In the genomic region with DNA sequence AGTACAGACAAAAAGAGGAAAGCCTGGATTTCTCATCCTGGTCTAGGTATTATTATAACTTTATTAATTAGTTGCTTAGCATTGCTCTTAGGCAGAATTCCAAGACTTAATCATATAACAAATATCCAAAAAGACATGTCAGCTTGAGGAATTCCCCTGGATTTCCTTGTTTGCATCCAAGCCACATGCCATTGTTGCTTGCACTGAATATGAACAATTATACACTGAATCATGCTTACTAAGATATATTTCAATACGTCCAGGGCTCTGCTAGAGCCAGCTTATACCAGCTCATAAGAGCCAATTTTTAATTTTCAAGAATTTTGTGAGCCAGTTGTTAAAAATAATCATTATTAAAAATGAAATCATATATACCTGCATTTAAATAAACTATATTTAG, we compare ENCODE assay signal across 29 cellular contexts. TPM values are rescaled to one million over a fixed set of nuclear protein-coding genes. Genes with fewer than 3 reads are reported as not detected.
DNase-seq lines count a peak whose midpoint lies in the region; ATAC-seq, FAIRE-seq and TF ChIP-seq lines count a peak whose summit lies in the region.
"Had no signal": no experiment of that assay in that cellular context is flagged by ENCODE, and none has a peak within 500 bp of the region (broad histone marks: within the 10 kb centered on the region; RNA-seq: fewer than 3 reads in every experiment).

No MANE protein-coding gene starts in this region.

- POLR2A ChIA-PET in HepG2 (lab: Yijun Ruan, JAX): no interaction called here

- no peak overlapping the region for H3K4me2 ChIP-seq in HepG2 (ENCODE audit: low read depth, low read length)
- H3K4me2 ChIP-seq: hepatocyte had no signal

- DNase-seq in HepG2 (ENCODE audit: low spot score): no peak
- DNase-seq in bronchial epithelial cell (ENCODE audit: low read depth): peak; percentile 94
- DNase-seq in iris pigment epithelial cell (ENCODE audit: low read depth): peak; percentile 21
- DNase-seq in NCI-H2029 (lab: John Stamatoyannopoulos, UW): no peak
- DNase-seq in NCI-H2227 (lab: John Stamatoyannopoulos, UW; ENCODE audit: unreplicated experiment): no peak
- DNase-seq in NCI-H345 treated with DMSO at 0.1 percent for 48 hours (lab: John Stamatoyannopoulos, UW; ENCODE audit: unreplicated experiment): no peak
- DNase-seq: activated CD4-positive, alpha-beta T cell treated with anti-CD3 and anti-CD28 coated beads for 4 hours; activated CD8-positive, alpha-beta memory T cell treated with anti-CD3 and anti-CD28 coated beads, Interleukin-2, amount 10 ng/mL, durations not matched to agents 7 days and 5 days; DMS 273 treated with DMSO at 0.1 percent for 48 hours; effector CD4-positive, alpha-beta T cell; islet precursor cell; KBM-7; mesenchymal stem cell; naive thymus-derived CD8-positive, alpha-beta T cell; NCI-H1048; NCI-H2081; NCI-H524; posterior cingulate gyrus; SHP77 treated with DMSO at 0.1 percent for 48 hours; spleen; stimulated activated CD4-positive, alpha-beta T cell treated with anti-CD3 and anti-CD28 coated beads, Interleukin-4, amount 100 ng/mL, for 4 hours; T-cell had no signal

- TF ChIP-seq CTCF in liver (IDR thresholded peaks at IDR 0.05; ENCODE audit: low read depth, low read length, missing input control) (no peak), HepG2 (CRISPR knock-in tag; IDR thresholded peaks at IDR 0.05) (no peak), bronchial epithelial cell (IDR thresholded peaks at IDR 0.05; ENCODE audit: insufficient read depth, low read length, severe bottlenecking) (no peak)

- H3K9ac ChIP-seq in liver (ENCODE audit: low read depth in 1 of 2, low read length in 2 of 2): no peak overlapping the region
- no peak overlapping the region for H3K9ac ChIP-seq in HepG2 (ENCODE audit: insufficient read depth, low read depth, low read length)

- H3K36me3 ChIP-seq in liver (ENCODE audit: control insufficient read depth in 4 of 4, insufficient read depth in 3 of 4, low read depth in 1 of 4, low read length in 3 of 4): no peaks in the 10 kb centered on the region
- H3K36me3 ChIP-seq in HepG2 (replicated peaks in 1 of 2; ENCODE audit: control insufficient read depth in 1 of 2, insufficient read depth in 2 of 2, low read length in 2 of 2): no peaks in the 10 kb centered on the region
- H3K36me3 ChIP-seq in bronchial epithelial cell (ENCODE audit: control insufficient read depth, insufficient read depth, low read length): no peaks in the 10 kb centered on the region
- H3K36me3 ChIP-seq: cardiac muscle cell had no signal

- CTCF ChIA-PET in HepG2 (lab: Yijun Ruan, JAX; ENCODE audit: low intra/inter-chr PET ratio, low total read pairs): no interaction called here

- BruUV-seq in HepG2 (replicated peaks; lab: Mats Ljungman, UMichigan): no TSS peak

- 66% methylated on average over 1 of the region's 1 CpG for WGBS in liver
- 32% methylated on average over 1 of the region's 1 CpG for WGBS in HepG2 (ENCODE audit: low lambda C conversion rate)

- H3K4me1 ChIP-seq in liver (ENCODE audit: control insufficient read depth in 4 of 4, insufficient read depth in 4 of 4, low read length in 3 of 4) (peaks cover 4 to 24% (median 15%) of the 10 kb centered on the region in 4 donors), HepG2 (ENCODE audit: insufficient read depth, low read length) (peaks cover 16% of the 10 kb centered on the region)

- in situ Hi-C loops in HepG2 (cut with HindIII; ENCODE audit: extremely low pct_ligation_motif_present, low pct_unique_long_range_greater_than_20kb): no loop called here

- H3K9me3 ChIP-seq in liver (ENCODE audit: control insufficient read depth in 4 of 4, low read length in 3 of 4) (no peaks in the 10 kb centered on the region), HepG2 (ENCODE audit: low read length) (no peaks in the 10 kb centered on the region)

- H3K27me3 ChIP-seq in liver (ENCODE audit: control insufficient read depth in 4 of 4, insufficient read depth in 4 of 4, low read length in 3 of 4) (no peaks in the 10 kb centered on the region), HepG2 (ENCODE audit: control insufficient read depth in 1 of 2, insufficient read depth in 2 of 2, low read length in 2 of 2) (peaks cover 0 to 6% of the 10 kb centered on the region in 2 experiments; a peak in 1 of 5 replicates), bronchial epithelial cell (ENCODE audit: control insufficient read depth, insufficient read depth, low read length) (no peaks in the 10 kb centered on the region)
- H3K27me3 ChIP-seq: cardiac muscle cell, hepatocyte, spleen had no signal

- H3K27ac ChIP-seq in liver (ENCODE audit: low read depth in 1 of 2, low read length in 2 of 2): peak overlapping the region; percentile 25 to 44
- H3K27ac ChIP-seq in HepG2 (ENCODE audit: extremely low read length, insufficient read depth, low read length): no peak overlapping the region
- H3K27ac ChIP-seq: cardiac muscle cell, hepatocyte had no signal

- no peaks in the 10 kb centered on the region for H3K79me2 ChIP-seq in HepG2 (ENCODE audit: insufficient read depth, low read length)
- H3K79me2 ChIP-seq: hepatocyte had no signal

- TF ChIP-seq EP300 in HepG2 (IDR thresholded peaks at IDR 0.05; ENCODE audit: low read depth in 2 of 2, low read length in 2 of 2) (no peak), HepG2 (CRISPR knock-in tag; IDR thresholded peaks at IDR 0.05; ENCODE audit: borderline replicate concordance) (no peak)

- no peak for ATAC-seq in HepG2
- no peak for ATAC-seq in HG03565 (IDR thresholded peaks at IDR 0.05; ENCODE audit: unreplicated experiment)
- ATAC-seq: activated CD8-positive, alpha-beta memory T cell treated with anti-CD3 and anti-CD28 coated beads, Interleukin-2, amount 10 ng/mL, durations not matched to agents 7 days and 5 days; HCT116; naive thymus-derived CD8-positive, alpha-beta T cell; T-cell had no signal

- intact Hi-C loops in HepG2 (cut with micrococcal nuclease; ENCODE audit: unreplicated experiment): no loop called here

- FAIRE-seq in HepG2 (lab: Jason Lieb, UNC) (no peak), bronchial epithelial cell (lab: Jason Lieb, UNC) (no peak)
- FAIRE-seq: A204.1 had no signal

- H4K20me1 ChIP-seq in HepG2 (ENCODE audit: insufficient read depth, low read length): no peaks in the 10 kb centered on the region

- TF ChIP-seq RAD21 in liver (IDR thresholded peaks at IDR 0.05): no peak
- no peak for TF ChIP-seq RAD21 in HepG2 (CRISPR knock-in tag; IDR thresholded peaks at IDR 0.05)

- H3K4me3 ChIP-seq in liver (ENCODE audit: low read depth in 1 of 3, low read length in 3 of 3) (no peak overlapping the region), HepG2 (replicated peaks in 1 of 3; ENCODE audit: insufficient read depth in 1 of 3, low read depth in 2 of 3, low read length in 3 of 3) (no peak overlapping the region), bronchial epithelial cell (ENCODE audit: low read depth, low read length) (no peak overlapping the region)
- H3K4me3 ChIP-seq: cardiac muscle cell, hepatocyte, spleen had no signal

- H2AFZ ChIP-seq in HepG2 (ENCODE audit: low read length): no peak overlapping the region
- H2AFZ ChIP-seq: hepatocyte had no signal

- TF ChIP-seq POLR2A in HepG2 (IDR thresholded peaks at IDR 0.05; ENCODE audit: insufficient read depth in 1 of 2, low read depth in 2 of 2, low read length in 2 of 2): no peak

RNA-seq across cellular contexts. Expression of a gene that starts 5.5 kb away (rescaled TPM):
- 1 to 10 TPM in 1 of 2 donors, under 1 TPM in 1; 0.17 to 1.9 TPM for total RNA-seq in liver
- under 1 TPM; 0.02 to 0.06 TPM for polyA plus RNA-seq in liver
- not detected in 2 replicates for total RNA-seq in HepG2 (2016; rRNA removed; fragmentation: Illumina TruSeq; extraction: Trizol)
- total RNA-seq in HepG2 (2016; cell fraction: cytosol; rRNA removed; fragmentation: Illumina TruSeq; extraction: Trizol; ENCODE audit: low read depth): not detected in 2 replicates
- total RNA-seq in HepG2 (2016; cell fraction: insoluble cytoplasmic fraction; rRNA removed; fragmentation: Illumina TruSeq; extraction: Trizol): not detected in 2 replicates
- not detected in 2 replicates for total RNA-seq in HepG2 (2016; cell fraction: membrane; rRNA removed; fragmentation: Illumina TruSeq; extraction: Trizol)
- total RNA-seq in HepG2 (2016; cell fraction: nucleus; rRNA removed; fragmentation: Illumina TruSeq; extraction: Trizol): not detected in 2 replicates
- not detected in 2 replicates for polyA plus RNA-seq in HepG2 (2011; rRNA removed)
- polyA plus RNA-seq in HepG2 (2011; cell fraction: cytosol; rRNA removed): not detected in 2 replicates
- 0.03 TPM in 1 of 2 replicates, not detected in the other for polyA plus RNA-seq in HepG2 (2011; cell fraction: nucleus; rRNA removed)
- not detected in 2 replicates for polyA plus RNA-seq in HepG2 (2012)
- polyA plus RNA-seq in HepG2 (2016; cell fraction: cytosol; fragmentation: Illumina TruSeq; extraction: Trizol; ENCODE audit: low read depth): not detected in 2 replicates
- not detected in 2 replicates for polyA plus RNA-seq in HepG2 (2016; cell fraction: insoluble cytoplasmic fraction; fragmentation: Illumina TruSeq; extraction: Trizol; ENCODE audit: low read depth)
- polyA plus RNA-seq in HepG2 (2016; cell fraction: membrane; fragmentation: Illumina TruSeq; extraction: Trizol; ENCODE audit: low read depth): not detected in 2 replicates
- not detected in 2 replicates for polyA plus RNA-seq in HepG2 (2016; cell fraction: nucleus; fragmentation: Illumina TruSeq; extraction: Trizol; ENCODE audit: insufficient read depth, low read depth)
- polyA minus RNA-seq in HepG2 (2011; rRNA and poly(A)+ RNA removed; ENCODE audit: low replicate concordance): not detected in 2 replicates
- polyA minus RNA-seq in HepG2 (2011; cell fraction: cytosol; rRNA and poly(A)+ RNA removed): not detected in 2 replicates
- polyA minus RNA-seq in HepG2 (2011; cell fraction: nucleus; rRNA and poly(A)+ RNA removed): not detected in 2 replicates
- not detected in 2 replicates for total RNA-seq in bronchial epithelial cell
- total RNA-seq: cardiac muscle cell, hepatocyte had no signal
- polyA plus RNA-seq: BJ, cardiac muscle cell, hepatocyte had no signal

RNA-seq across cellular contexts. Expression of a gene that starts 16.3 kb away (rescaled TPM):
- total RNA-seq in liver (1 to 10 TPM; 9.5 to 10.0 TPM), HepG2 (2016; rRNA removed; fragmentation: Illumina TruSeq; extraction: Trizol) (0.11 TPM in 1 of 2 replicates, not detected in the other), bronchial epithelial cell (0.13 and 0.26 TPM in 2 replicates)
- polyA plus RNA-seq in liver (1 to 10 TPM; 2.7 to 3.3 TPM), HepG2 (2011; rRNA removed) (0.08 TPM in 2 replicates)
- not detected in 2 replicates for total RNA-seq in HepG2 (2016; cell fraction: cytosol; rRNA removed; fragmentation: Illumina TruSeq; extraction: Trizol; ENCODE audit: low read depth)
- total RNA-seq in HepG2 (2016; cell fraction: insoluble cytoplasmic fraction; rRNA removed; fragmentation: Illumina TruSeq; extraction: Trizol): 0.19 and 0.21 TPM in 2 replicates
- 0.09 TPM in 1 of 2 replicates, not detected in the other for total RNA-seq in HepG2 (2016; cell fraction: membrane; rRNA removed; fragmentation: Illumina TruSeq; extraction: Trizol)
- 0.19 and 0.43 TPM in 2 replicates for total RNA-seq in HepG2 (2016; cell fraction: nucleus; rRNA removed; fragmentation: Illumina TruSeq; extraction: Trizol)
- 0.04 and 0.09 TPM in 2 replicates for polyA plus RNA-seq in HepG2 (2011; cell fraction: cytosol; rRNA removed)
- polyA plus RNA-seq in HepG2 (2011; cell fraction: nucleus; rRNA removed): 0.05 and 0.07 TPM in 2 replicates
- polyA plus RNA-seq in HepG2 (2012): 0.20 and 0.23 TPM in 2 replicates
- not detected in 2 replicates for polyA plus RNA-seq in HepG2 (2016; cell fraction: cytosol; fragmentation: Illumina TruSeq; extraction: Trizol; ENCODE audit: low read depth)
- not detected in 2 replicates for polyA plus RNA-seq in HepG2 (2016; cell fraction: insoluble cytoplasmic fraction; fragmentation: Illumina TruSeq; extraction: Trizol; ENCODE audit: low read depth)
- 0.18 TPM in 1 of 2 replicates, not detected in the other for polyA plus RNA-seq in HepG2 (2016; cell fraction: membrane; fragmentation: Illumina TruSeq; extraction: Trizol; ENCODE audit: low read depth)
- polyA plus RNA-seq in HepG2 (2016; cell fraction: nucleus; fragmentation: Illumina TruSeq; extraction: Trizol; ENCODE audit: insufficient read depth, low read depth): not detected in 2 replicates
- 0.07 TPM in 1 of 2 replicates, not detected in the other for polyA minus RNA-seq in HepG2 (2011; rRNA and poly(A)+ RNA removed; ENCODE audit: low replicate concordance)
- not detected in 2 replicates for polyA minus RNA-seq in HepG2 (2011; cell fraction: cytosol; rRNA and poly(A)+ RNA removed)
- 0.39 and 0.87 TPM in 2 replicates for polyA minus RNA-seq in HepG2 (2011; cell fraction: nucleus; rRNA and poly(A)+ RNA removed)
- polyA plus RNA-seq: cardiac muscle cell had no signal

Comparison
In these comparisons a context has a peak if more than half of its experiments do, and no peak if none do; other contexts are left out.
1. DNase-seq: peak in bronchial epithelial cell (single experiment) and iris pigment epithelial cell (single experiment); none in HepG2 (single experiment), NCI-H2029 (single experiment), NCI-H2227 (single experiment) and NCI-H345 treated with DMSO at 0.1 percent for 48 hours (single experiment).